ENCODE assay signal across 25 cellular contexts in genomic region chr13:26262156-26262555, GRCh38.
"Had no signal": no experiment of that assay in that cellular context is flagged by ENCODE, and none has a peak within 500 bp of the region (broad histone marks: within the 10 kb centered on the region; RNA-seq: fewer than 3 reads in every experiment).

No MANE protein-coding gene starts in this region.

- H3K27ac Mint-ChIP-seq: dendritic cell treated with granulocyte-macrophage colony-stimulating factor and Interleukin-4, amounts not matched to agents 40 ng/mL and 50 ng/mL, for 4 days; endodermal cell; memory B cell; natural killer cell; stimulated activated memory B cell treated with anti-CD40 and anti-IgM and Interleukin-4, amounts not matched to agents 10 μg/mL and 1 μg/mL and 100 μg/mL, for 72 hours had no signal

- H3K9me3 ChIP-seq: gastrocnemius medialis, heart left ventricle, ovary, psoas muscle, spleen, testis, tibial artery, upper lobe of left lung had no signal

- H3K36me3 ChIP-seq: gastrocnemius medialis, heart left ventricle, ovary, spleen, tibial artery, upper lobe of left lung had no signal

- H3K27me3 Mint-ChIP-seq: dendritic cell treated with granulocyte-macrophage colony-stimulating factor and Interleukin-4, amounts not matched to agents 40 ng/mL and 50 ng/mL, for 4 days; memory B cell; stimulated activated memory B cell treated with anti-CD40 and anti-IgM and Interleukin-4, amounts not matched to agents 10 μg/mL and 1 μg/mL and 100 μg/mL, for 72 hours had no signal

- H3K36me3 Mint-ChIP-seq: natural killer cell; stimulated activated memory B cell treated with anti-CD40 and anti-IgM and Interleukin-4, amounts not matched to agents 10 μg/mL and 1 μg/mL and 100 μg/mL, for 72 hours had no signal

- H3K4me3 ChIP-seq: gastrocnemius medialis, heart left ventricle, hepatocyte, lung, ovary, psoas muscle, skin epidermis, spleen, testis, tibial artery, upper lobe of left lung had no signal

- H3K4me3 Mint-ChIP-seq: dendritic cell treated with granulocyte-macrophage colony-stimulating factor and Interleukin-4, amounts not matched to agents 40 ng/mL and 50 ng/mL, for 4 days; endodermal cell; memory B cell; natural killer cell; stimulated activated memory B cell treated with anti-CD40 and anti-IgM and Interleukin-4, amounts not matched to agents 10 μg/mL and 1 μg/mL and 100 μg/mL, for 72 hours had no signal

- H3K4me1 ChIP-seq: testis, tibial artery had no signal

- DNase-seq: effector CD8-positive, alpha-beta T cell; endodermal cell; foreskin fibroblast; gastrocnemius medialis; heart left ventricle; kidney; natural killer cell; occipital lobe; ovary; posterior cingulate gyrus; psoas muscle; right cardiac atrium; spleen; stimulated activated CD4-positive, alpha-beta T cell treated with anti-CD3 and anti-CD28 coated beads, Interleukin-4, amount 100 ng/mL, for 4 hours; stimulated activated naive CD8-positive, alpha-beta T cell treated with anti-CD3 and anti-CD28 coated beads, Interleukin-15, Interleukin-2, amounts not matched to agents 100 U/mL and 50 U/mL, for 24 hours; substantia nigra; testis; tibial artery; upper lobe of left lung had no signal

- H3K4me2 ChIP-seq: hepatocyte had no signal

- H2AFZ ChIP-seq: hepatocyte had no signal

- H3K27me3 ChIP-seq: gastrocnemius medialis, heart left ventricle, hepatocyte, ovary, spleen, testis, tibial artery, upper lobe of left lung had no signal

- H3K9me3 Mint-ChIP-seq: dendritic cell treated with granulocyte-macrophage colony-stimulating factor and Interleukin-4, amounts not matched to agents 40 ng/mL and 50 ng/mL, for 4 days; natural killer cell had no signal
